ENCODE assay signal across 32 cellular contexts in genomic region chr15:93209690-93210425, GRCh38.
"Had no signal": no experiment of that assay in that cellular context is flagged by ENCODE, and none has a peak within 500 bp of the region (broad histone marks: within the 10 kb centered on the region; RNA-seq: fewer than 3 reads in every experiment).

No MANE protein-coding gene starts in this region.

- ATAC-seq: left cardiac atrium; left ventricle myocardium superior; naive thymus-derived CD8-positive, alpha-beta T cell; pancreas; stimulated activated memory B cell treated with anti-CD40 and anti-IgM and Interleukin-4, amounts not matched to agents 10 μg/mL and 1 μg/mL and 100 μg/mL, for 72 hours; stimulated activated naive CD8-positive, alpha-beta T cell treated with anti-CD3 and anti-CD28 coated beads, Interleukin-15, amount 100 ng/mL, for 72 hours; upper lobe of right lung had no signal

- H3K9me3 Mint-ChIP-seq: naive thymus-derived CD8-positive, alpha-beta T cell; stimulated activated naive CD8-positive, alpha-beta T cell treated with anti-CD3 and anti-CD28 coated beads, Interleukin-15, amount 100 ng/mL, for 72 hours; T-helper 1 cell treated with Interleukin-12 subunit alpha and Interleukin-12 subunit beta and Interleukin-4 antibody, amounts not matched to agents 30 μg/mL and 1 μg/mL, for 36 hours had no signal

- H3K9me3 ChIP-seq: pancreas, prostate gland, sigmoid colon, tibial artery, upper lobe of right lung had no signal

- H3K4me1 ChIP-seq: pancreas, prostate gland, sigmoid colon, tibial artery, upper lobe of right lung had no signal

- H3K36me3 Mint-ChIP-seq: activated naive CD8-positive, alpha-beta T cell treated with anti-CD3 and anti-CD28 coated beads, Interleukin-2, amount 10 ng/mL, durations not matched to agents 7 days and 5 days; naive thymus-derived CD8-positive, alpha-beta T cell; stimulated activated memory B cell treated with anti-CD40 and anti-IgM and Interleukin-4, amounts not matched to agents 10 μg/mL and 1 μg/mL and 100 μg/mL, for 72 hours had no signal

- H3K4me3 Mint-ChIP-seq: activated naive CD4-positive, alpha-beta T cell treated with anti-CD3 and anti-CD28 coated beads for 36 hours; activated naive CD8-positive, alpha-beta T cell treated with anti-CD3 and anti-CD28 coated beads, Interleukin-2, amount 10 ng/mL, durations not matched to agents 7 days and 5 days; naive thymus-derived CD8-positive, alpha-beta T cell; neural crest cell; stimulated activated memory B cell treated with anti-CD40 and anti-IgM and Interleukin-4, amounts not matched to agents 10 μg/mL and 1 μg/mL and 100 μg/mL, for 72 hours; stimulated activated naive CD8-positive, alpha-beta T cell treated with anti-CD3 and anti-CD28 coated beads, Interleukin-15, amount 100 ng/mL, for 72 hours; T-helper 1 cell treated with Interleukin-12 subunit alpha and Interleukin-12 subunit beta and Interleukin-4 antibody, amounts not matched to agents 30 μg/mL and 1 μg/mL, for 36 hours had no signal

- H3K36me3 ChIP-seq: pancreas, prostate gland, sigmoid colon, tibial artery, upper lobe of right lung had no signal

- H3K4me3 ChIP-seq: hepatocyte, pancreas, prostate gland, sigmoid colon, tibial artery, upper lobe of right lung had no signal

- DNase-seq: activated CD4-positive, alpha-beta T cell treated with anti-CD3 and anti-CD28 coated beads for 4 hours; activated CD4-positive, alpha-beta T cell treated with anti-CD3 and anti-CD28 coated beads, Interleukin-2, amount 50 U/mL, for 4 hours; activated effector memory CD4-positive, alpha-beta T cell treated with anti-CD3 and anti-CD28 coated beads, Interleukin-2, amount 50 U/mL, for 16 hours; activated naive CD4-positive, alpha-beta T cell treated with anti-CD3 and anti-CD28 coated beads for 36 hours; activated naive CD8-positive, alpha-beta T cell treated with anti-CD3 and anti-CD28 coated beads, Interleukin-2, amount 10 ng/mL, durations not matched to agents 7 days and 5 days; activated T-cell treated with anti-CD3 and anti-CD28 coated beads for 4 hours; dermis blood vessel endothelial cell; effector CD4-positive, alpha-beta T cell; glutamatergic neuron; islet precursor cell; left cardiac atrium; left ventricle myocardium superior; naive thymus-derived CD8-positive, alpha-beta T cell; nucleus accumbens; pancreas; retina; sigmoid colon; small intestine; stimulated activated CD4-positive, alpha-beta T cell treated with anti-CD3 and anti-CD28 coated beads, Interleukin-1b, Interleukin-23, amount 100 ng/mL, for 48 hours; stimulated activated CD4-positive, alpha-beta T cell treated with anti-CD3 and anti-CD28 coated beads, Interleukin-4, amount 100 ng/mL, for 4 hours; stimulated activated CD8-positive, alpha-beta memory T cell treated with anti-CD3 and anti-CD28 coated beads, Interleukin-4, amount 100 ng/mL, for 48 hours; stimulated activated naive CD8-positive, alpha-beta T cell treated with anti-CD3 and anti-CD28 coated beads, Interleukin-15, amount 100 ng/mL, for 72 hours; SW 1271; T-helper 9 cell; tibial artery; upper lobe of right lung had no signal

- H3K27ac ChIP-seq: hepatocyte, pancreas, prostate gland, sigmoid colon, tibial artery, upper lobe of right lung, VCaP had no signal

- H3K27ac Mint-ChIP-seq: activated naive CD4-positive, alpha-beta T cell treated with anti-CD3 and anti-CD28 coated beads for 36 hours; activated naive CD8-positive, alpha-beta T cell treated with anti-CD3 and anti-CD28 coated beads, Interleukin-2, amount 10 ng/mL, durations not matched to agents 7 days and 5 days; naive thymus-derived CD8-positive, alpha-beta T cell; stimulated activated memory B cell treated with anti-CD40 and anti-IgM and Interleukin-4, amounts not matched to agents 10 μg/mL and 1 μg/mL and 100 μg/mL, for 72 hours; stimulated activated naive CD8-positive, alpha-beta T cell treated with anti-CD3 and anti-CD28 coated beads, Interleukin-15, amount 100 ng/mL, for 72 hours; T-helper 1 cell treated with Interleukin-12 subunit alpha and Interleukin-12 subunit beta and Interleukin-4 antibody, amounts not matched to agents 30 μg/mL and 1 μg/mL, for 36 hours had no signal

- H3K4me1 Mint-ChIP-seq: activated naive CD8-positive, alpha-beta T cell treated with anti-CD3 and anti-CD28 coated beads, Interleukin-2, amount 10 ng/mL, durations not matched to agents 7 days and 5 days; naive thymus-derived CD8-positive, alpha-beta T cell; stimulated activated memory B cell treated with anti-CD40 and anti-IgM and Interleukin-4, amounts not matched to agents 10 μg/mL and 1 μg/mL and 100 μg/mL, for 72 hours; stimulated activated naive CD8-positive, alpha-beta T cell treated with anti-CD3 and anti-CD28 coated beads, Interleukin-15, amount 100 ng/mL, for 72 hours had no signal

- H3K27me3 Mint-ChIP-seq: stimulated activated memory B cell treated with anti-CD40 and anti-IgM and Interleukin-4, amounts not matched to agents 10 μg/mL and 1 μg/mL and 100 μg/mL, for 72 hours; stimulated activated naive CD8-positive, alpha-beta T cell treated with anti-CD3 and anti-CD28 coated beads, Interleukin-15, amount 100 ng/mL, for 72 hours had no signal

- H3K27me3 ChIP-seq: hepatocyte, pancreas, sigmoid colon, tibial artery, upper lobe of right lung had no signal
